ENCODE assay signal across 1 cellular context in the genomic region with DNA sequence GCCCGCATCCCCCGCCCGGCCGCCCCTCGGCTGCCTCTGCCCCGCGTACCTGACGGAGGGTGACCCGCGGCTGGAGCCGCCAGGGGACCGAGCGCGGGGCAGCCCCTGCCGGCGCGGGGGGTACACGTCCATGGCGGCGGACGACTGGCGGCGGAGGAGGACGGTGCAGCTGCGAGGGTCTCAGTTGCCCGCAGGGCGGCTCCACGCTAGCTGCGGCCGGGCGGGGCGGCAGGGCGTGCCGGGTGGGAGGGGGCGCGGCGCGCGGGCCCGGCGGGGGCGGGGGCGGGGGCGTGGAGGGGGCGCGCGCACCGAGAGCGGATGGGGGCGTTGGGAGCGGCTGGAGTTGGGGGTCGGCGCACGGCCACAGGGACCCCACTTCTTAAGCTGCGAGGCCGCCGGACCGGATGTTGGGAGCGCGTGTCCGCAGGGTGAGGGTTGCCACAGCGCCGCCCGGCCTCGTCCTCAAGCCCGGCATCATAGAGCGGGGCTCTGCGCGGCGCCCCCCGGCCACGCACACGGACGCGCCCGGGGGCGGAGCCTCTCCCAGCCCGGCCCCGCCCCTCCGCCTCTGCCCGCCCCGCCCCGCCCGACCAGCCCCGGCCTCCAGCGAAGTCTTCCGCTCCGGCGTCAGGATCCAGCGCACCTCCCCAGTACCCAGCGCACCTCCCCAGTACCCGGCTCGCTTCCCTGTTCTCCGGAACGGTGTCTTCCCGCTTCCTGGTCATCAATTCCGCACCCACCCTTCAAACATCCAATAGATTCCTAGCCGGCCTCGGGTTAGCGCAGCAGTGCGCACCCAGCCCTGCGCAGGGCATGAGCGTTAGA.
TF ChIP-seq lines count a peak whose summit lies in the region.

A gene (minus strand): TSS at position 244 of the 825 bp plus-strand sequence. CDS start 112 bp downstream, at position 132.

TF ChIP-seq in HepG2, 621 proteins besides CTCF, POLR2A, EP300 and RAD21 (continued from another document and continues in another):
- TF ChIP-seq, protein P1, sequence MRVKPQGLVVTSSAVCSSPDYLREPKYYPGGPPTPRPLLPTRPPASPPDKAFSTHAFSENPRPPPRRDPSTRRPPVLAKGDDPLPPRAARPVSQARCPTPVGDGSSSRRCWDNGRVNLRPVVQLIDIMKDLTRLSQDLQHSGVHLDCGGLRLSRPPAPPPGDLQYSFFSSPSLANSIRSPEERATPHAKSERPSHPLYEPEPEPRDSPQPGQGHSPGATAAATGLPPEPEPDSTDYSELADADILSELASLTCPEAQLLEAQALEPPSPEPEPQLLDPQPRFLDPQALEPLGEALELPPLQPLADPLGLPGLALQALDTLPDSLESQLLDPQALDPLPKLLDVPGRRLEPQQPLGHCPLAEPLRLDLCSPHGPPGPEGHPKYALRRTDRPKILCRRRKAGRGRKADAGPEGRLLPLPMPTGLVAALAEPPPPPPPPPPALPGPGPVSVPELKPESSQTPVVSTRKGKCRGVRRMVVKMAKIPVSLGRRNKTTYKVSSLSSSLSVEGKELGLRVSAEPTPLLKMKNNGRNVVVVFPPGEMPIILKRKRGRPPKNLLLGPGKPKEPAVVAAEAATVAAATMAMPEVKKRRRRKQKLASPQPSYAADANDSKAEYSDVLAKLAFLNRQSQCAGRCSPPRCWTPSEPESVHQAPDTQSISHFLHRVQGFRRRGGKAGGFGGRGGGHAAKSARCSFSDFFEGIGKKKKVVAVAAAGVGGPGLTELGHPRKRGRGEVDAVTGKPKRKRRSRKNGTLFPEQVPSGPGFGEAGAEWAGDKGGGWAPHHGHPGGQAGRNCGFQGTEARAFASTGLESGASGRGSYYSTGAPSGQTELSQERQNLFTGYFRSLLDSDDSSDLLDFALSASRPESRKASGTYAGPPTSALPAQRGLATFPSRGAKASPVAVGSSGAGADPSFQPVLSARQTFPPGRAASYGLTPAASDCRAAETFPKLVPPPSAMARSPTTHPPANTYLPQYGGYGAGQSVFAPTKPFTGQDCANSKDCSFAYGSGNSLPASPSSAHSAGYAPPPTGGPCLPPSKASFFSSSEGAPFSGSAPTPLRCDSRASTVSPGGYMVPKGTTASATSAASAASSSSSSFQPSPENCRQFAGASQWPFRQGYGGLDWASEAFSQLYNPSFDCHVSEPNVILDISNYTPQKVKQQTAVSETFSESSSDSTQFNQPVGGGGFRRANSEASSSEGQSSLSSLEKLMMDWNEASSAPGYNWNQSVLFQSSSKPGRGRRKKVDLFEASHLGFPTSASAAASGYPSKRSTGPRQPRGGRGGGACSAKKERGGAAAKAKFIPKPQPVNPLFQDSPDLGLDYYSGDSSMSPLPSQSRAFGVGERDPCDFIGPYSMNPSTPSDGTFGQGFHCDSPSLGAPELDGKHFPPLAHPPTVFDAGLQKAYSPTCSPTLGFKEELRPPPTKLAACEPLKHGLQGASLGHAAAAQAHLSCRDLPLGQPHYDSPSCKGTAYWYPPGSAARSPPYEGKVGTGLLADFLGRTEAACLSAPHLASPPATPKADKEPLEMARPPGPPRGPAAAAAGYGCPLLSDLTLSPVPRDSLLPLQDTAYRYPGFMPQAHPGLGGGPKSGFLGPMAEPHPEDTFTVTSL (CRISPR knock-in tag; IDR thresholded peaks at IDR 0.05; ENCODE audit: borderline replicate concordance) = 0 out of 2 replicates have a peak, but pooled peaks have one; percentile 49
- TF ChIP-seq, protein P2, sequence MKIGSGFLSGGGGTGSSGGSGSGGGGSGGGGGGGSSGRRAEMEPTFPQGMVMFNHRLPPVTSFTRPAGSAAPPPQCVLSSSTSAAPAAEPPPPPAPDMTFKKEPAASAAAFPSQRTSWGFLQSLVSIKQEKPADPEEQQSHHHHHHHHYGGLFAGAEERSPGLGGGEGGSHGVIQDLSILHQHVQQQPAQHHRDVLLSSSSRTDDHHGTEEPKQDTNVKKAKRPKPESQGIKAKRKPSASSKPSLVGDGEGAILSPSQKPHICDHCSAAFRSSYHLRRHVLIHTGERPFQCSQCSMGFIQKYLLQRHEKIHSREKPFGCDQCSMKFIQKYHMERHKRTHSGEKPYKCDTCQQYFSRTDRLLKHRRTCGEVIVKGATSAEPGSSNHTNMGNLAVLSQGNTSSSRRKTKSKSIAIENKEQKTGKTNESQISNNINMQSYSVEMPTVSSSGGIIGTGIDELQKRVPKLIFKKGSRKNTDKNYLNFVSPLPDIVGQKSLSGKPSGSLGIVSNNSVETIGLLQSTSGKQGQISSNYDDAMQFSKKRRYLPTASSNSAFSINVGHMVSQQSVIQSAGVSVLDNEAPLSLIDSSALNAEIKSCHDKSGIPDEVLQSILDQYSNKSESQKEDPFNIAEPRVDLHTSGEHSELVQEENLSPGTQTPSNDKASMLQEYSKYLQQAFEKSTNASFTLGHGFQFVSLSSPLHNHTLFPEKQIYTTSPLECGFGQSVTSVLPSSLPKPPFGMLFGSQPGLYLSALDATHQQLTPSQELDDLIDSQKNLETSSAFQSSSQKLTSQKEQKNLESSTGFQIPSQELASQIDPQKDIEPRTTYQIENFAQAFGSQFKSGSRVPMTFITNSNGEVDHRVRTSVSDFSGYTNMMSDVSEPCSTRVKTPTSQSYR (CRISPR knock-in tag; IDR thresholded peaks at IDR 0.05; ENCODE audit: borderline replicate concordance) = no peak
- TF ChIP-seq RELA (CRISPR knock-in tag; IDR thresholded peaks at IDR 0.05) (no peak), MATR3 (CRISPR knock-in tag; IDR thresholded peaks at IDR 0.05) (no peak), BORCS8-MEF2B (CRISPR knock-in tag; IDR thresholded peaks at IDR 0.05) (peak; percentile 88), KLF16 (CRISPR knock-in tag; IDR thresholded peaks at IDR 0.05) (peak in 1 of 2 experiments; percentile 49; a peak in 2 of 4 replicates), TCF12 (IDR thresholded peaks at IDR 0.05) (no peak), TCF12 (CRISPR knock-in tag; IDR thresholded peaks at IDR 0.05) (no peak), ZNF615 (CRISPR knock-in tag; IDR thresholded peaks at IDR 0.05; ENCODE audit: borderline replicate concordance) (no peak), ZNF460 (CRISPR knock-in tag; IDR thresholded peaks at IDR 0.05; ENCODE audit: borderline replicate concordance) (no peak), SMAD1 (CRISPR knock-in tag; IDR thresholded peaks at IDR 0.05; ENCODE audit: borderline replicate concordance, low read depth) (no peak; the same call in 1 of the 2 replicates), ZNF24 (IDR thresholded peaks at IDR 0.05) (no peak), ZNF382 (CRISPR knock-in tag; IDR thresholded peaks at IDR 0.05; ENCODE audit: borderline replicate concordance) (no peak), ZKSCAN5 (CRISPR knock-in tag; IDR thresholded peaks at IDR 0.05) (no peak), ZNF589 (CRISPR knock-in tag; conservative IDR thresholded peaks at IDR 0.05) (no peak), RNF2 (conservative IDR thresholded peaks at IDR 0.05; ENCODE audit: low read depth) (no peak), SP1 (IDR thresholded peaks at IDR 0.05) (no peak), SP1 (CRISPR knock-in tag; IDR thresholded peaks at IDR 0.05) (peak; percentile 66), TBL1XR1 (IDR thresholded peaks at IDR 0.05; ENCODE audit: borderline replicate concordance, low read length, partially characterized antibody) (no peak), ZEB1 (IDR thresholded peaks at IDR 0.05; ENCODE audit: insufficient replicate concordance, low read depth) (no peak), ZNF619 (CRISPR knock-in tag; IDR thresholded peaks at IDR 0.05) (peak; percentile 60; the same call in 1 of the 2 replicates), POLR2AphosphoS5 (IDR thresholded peaks at IDR 0.05; ENCODE audit: low read depth, low read length) (peak; percentile 68), MAF1 (CRISPR knock-in tag; IDR thresholded peaks at IDR 0.05; ENCODE audit: borderline replicate concordance) (no peak)
- TF ChIP-seq, protein P3, sequence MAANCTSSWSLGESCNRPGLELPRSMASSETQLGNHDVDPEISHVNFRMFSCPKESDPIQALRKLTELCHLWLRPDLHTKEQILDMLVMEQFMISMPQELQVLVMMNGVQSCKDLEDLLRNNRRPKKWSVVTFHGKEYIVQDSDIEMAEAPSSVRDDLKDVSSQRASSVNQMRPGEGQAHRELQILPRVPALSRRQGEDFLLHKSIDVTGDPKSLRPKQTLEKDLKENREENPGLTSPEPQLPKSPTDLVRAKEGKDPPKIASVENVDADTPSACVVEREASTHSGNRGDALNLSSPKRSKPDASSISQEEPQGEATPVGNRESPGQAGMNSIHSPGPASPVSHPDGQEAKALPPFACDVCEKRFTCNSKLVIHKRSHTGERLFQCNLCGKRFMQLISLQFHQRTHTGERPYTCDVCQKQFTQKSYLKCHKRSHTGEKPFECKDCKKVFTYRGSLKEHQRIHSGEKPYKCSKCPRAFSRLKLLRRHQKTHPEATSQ (CRISPR knock-in tag; IDR thresholded peaks at IDR 0.05; ENCODE audit: borderline replicate concordance) = no peak
- TF ChIP-seq, protein P4, sequence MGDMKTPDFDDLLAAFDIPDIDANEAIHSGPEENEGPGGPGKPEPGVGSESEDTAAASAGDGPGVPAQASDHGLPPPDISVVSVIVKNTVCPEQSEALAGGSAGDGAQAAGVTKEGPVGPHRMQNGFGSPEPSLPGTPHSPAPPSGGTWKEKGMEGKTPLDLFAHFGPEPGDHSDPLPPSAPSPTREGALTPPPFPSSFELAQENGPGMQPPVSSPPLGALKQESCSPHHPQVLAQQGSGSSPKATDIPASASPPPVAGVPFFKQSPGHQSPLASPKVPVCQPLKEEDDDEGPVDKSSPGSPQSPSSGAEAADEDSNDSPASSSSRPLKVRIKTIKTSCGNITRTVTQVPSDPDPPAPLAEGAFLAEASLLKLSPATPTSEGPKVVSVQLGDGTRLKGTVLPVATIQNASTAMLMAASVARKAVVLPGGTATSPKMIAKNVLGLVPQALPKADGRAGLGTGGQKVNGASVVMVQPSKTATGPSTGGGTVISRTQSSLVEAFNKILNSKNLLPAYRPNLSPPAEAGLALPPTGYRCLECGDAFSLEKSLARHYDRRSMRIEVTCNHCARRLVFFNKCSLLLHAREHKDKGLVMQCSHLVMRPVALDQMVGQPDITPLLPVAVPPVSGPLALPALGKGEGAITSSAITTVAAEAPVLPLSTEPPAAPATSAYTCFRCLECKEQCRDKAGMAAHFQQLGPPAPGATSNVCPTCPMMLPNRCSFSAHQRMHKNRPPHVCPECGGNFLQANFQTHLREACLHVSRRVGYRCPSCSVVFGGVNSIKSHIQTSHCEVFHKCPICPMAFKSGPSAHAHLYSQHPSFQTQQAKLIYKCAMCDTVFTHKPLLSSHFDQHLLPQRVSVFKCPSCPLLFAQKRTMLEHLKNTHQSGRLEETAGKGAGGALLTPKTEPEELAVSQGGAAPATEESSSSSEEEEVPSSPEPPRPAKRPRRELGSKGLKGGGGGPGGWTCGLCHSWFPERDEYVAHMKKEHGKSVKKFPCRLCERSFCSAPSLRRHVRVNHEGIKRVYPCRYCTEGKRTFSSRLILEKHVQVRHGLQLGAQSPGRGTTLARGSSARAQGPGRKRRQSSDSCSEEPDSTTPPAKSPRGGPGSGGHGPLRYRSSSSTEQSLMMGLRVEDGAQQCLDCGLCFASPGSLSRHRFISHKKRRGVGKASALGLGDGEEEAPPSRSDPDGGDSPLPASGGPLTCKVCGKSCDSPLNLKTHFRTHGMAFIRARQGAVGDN (CRISPR knock-in tag; IDR thresholded peaks at IDR 0.05) = peak; percentile 84
- TF ChIP-seq, protein P5, sequence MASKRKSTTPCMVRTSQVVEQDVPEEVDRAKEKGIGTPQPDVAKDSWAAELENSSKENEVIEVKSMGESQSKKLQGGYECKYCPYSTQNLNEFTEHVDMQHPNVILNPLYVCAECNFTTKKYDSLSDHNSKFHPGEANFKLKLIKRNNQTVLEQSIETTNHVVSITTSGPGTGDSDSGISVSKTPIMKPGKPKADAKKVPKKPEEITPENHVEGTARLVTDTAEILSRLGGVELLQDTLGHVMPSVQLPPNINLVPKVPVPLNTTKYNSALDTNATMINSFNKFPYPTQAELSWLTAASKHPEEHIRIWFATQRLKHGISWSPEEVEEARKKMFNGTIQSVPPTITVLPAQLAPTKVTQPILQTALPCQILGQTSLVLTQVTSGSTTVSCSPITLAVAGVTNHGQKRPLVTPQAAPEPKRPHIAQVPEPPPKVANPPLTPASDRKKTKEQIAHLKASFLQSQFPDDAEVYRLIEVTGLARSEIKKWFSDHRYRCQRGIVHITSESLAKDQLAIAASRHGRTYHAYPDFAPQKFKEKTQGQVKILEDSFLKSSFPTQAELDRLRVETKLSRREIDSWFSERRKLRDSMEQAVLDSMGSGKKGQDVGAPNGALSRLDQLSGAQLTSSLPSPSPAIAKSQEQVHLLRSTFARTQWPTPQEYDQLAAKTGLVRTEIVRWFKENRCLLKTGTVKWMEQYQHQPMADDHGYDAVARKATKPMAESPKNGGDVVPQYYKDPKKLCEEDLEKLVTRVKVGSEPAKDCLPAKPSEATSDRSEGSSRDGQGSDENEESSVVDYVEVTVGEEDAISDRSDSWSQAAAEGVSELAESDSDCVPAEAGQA (IDR thresholded peaks at IDR 0.05; ENCODE audit: low read depth) = peak; percentile 64; the same call in 1 of the 2 replicates
- TF ChIP-seq, protein P5 (CRISPR knock-in tag; IDR thresholded peaks at IDR 0.05; ENCODE audit: borderline replicate concordance) = no peak
